In the genomic region with DNA sequence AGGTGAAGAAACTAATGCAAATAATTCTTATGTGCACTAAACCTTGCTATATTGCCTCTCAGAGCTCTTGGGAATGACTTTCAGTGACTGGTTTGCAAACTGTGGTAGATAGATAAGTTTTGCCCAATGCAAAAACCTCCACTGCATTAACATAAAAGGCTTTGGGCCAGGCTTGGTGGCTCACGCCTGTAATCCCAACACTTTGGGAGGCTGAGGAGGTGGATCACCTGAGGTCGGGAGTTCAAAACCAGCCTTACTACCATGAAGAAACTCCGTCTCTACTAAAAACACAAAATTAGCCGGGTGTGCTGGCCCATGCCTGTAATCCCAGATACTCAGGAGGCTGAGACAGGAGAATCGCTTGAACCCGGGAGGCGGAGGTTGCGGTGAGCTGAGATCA, we compare ENCODE assay signal across 8 cellular contexts. TPM values are rescaled to one million over a fixed set of nuclear protein-coding genes. Genes with fewer than 3 reads are reported as not detected.
A peak's percentile ranks its signal among the peaks of the same experiment; 100 is the strongest.
DNase-seq lines count a peak whose midpoint lies in the region; ATAC-seq, FAIRE-seq and TF ChIP-seq lines count a peak whose summit lies in the region.
"Not testable (repeated sequence)": the region's sequence is repeated elsewhere in the genome, so short reads cannot be mapped to it uniquely, and the experiment has no call there.

No MANE protein-coding gene starts in this region.

- not testable (repeated sequence) for TF ChIP-seq RAD21 in A549 (conservative IDR thresholded peaks at IDR 0.05 in 1 of 2, IDR thresholded peaks at IDR 0.05 in 1 of 2)

- POLR2A ChIA-PET in A549 (lab: Yijun Ruan, JAX), result interaction anchor here (1.0 to 4.8 kb wide), 3 partner anchors 7 to 34 kb away, joined by 4 to 30 read pairs (median 6); partner anchors contain the start of genes HSPA5 and RABEPK

- H3K27ac Mint-ChIP-seq in HFFc6, result peak overlapping the region; percentile 91
- peak overlapping the region; percentile 58 for H3K27ac Mint-ChIP-seq in activated T-cell treated with anti-CD3 and anti-CD28 coated beads, Interleukin-2, amount 50 U/mL, for 72 hours

- FAIRE-seq in A549 (lab: Jason Lieb, UNC), result not testable (repeated sequence)

- H3K36me3 ChIP-seq in RWPE2 (ENCODE audit: low read depth), result peaks cover 60% of the 10 kb centered on the region
- H3K36me3 ChIP-seq in mammary epithelial cell (ENCODE audit: insufficient read depth, low read length), result peaks cover 28% of the 10 kb centered on the region
- H3K36me3 ChIP-seq in cardiac muscle cell, result peaks cover 37% of the 10 kb centered on the region
- H3K36me3 ChIP-seq in osteoblast (ENCODE audit: insufficient read depth, low read length), result peaks cover 62% of the 10 kb centered on the region
- H3K36me3 ChIP-seq in stomach, result peaks cover 56 to 96% (median 94%) of the 10 kb centered on the region in 4 donors

- H3K27ac ChIP-seq in A549, result not testable (repeated sequence)
- peak overlapping the region; percentile 42 for H3K27ac ChIP-seq in RWPE2 (ENCODE audit: poor library complexity, severe bottlenecking)
- peak overlapping the region; percentile 11 for H3K27ac ChIP-seq in mammary epithelial cell (ENCODE audit: insufficient read depth, low read depth, low read length)
- peak overlapping the region; percentile 65 for H3K27ac ChIP-seq in cardiac muscle cell
- H3K27ac ChIP-seq in osteoblast (ENCODE audit: low read depth, low read length), result peak overlapping the region; percentile 67
- peak overlapping the region in 3 of 5 donors; percentile 6 to 43 (median 42) for H3K27ac ChIP-seq in stomach

- intact Hi-C loops in mammary epithelial cell (cut with micrococcal nuclease); stomach (cut with DNase I; ENCODE audit: low total_unique reads): not testable (repeated sequence)

- 92% methylated on average over 8 of the region's 8 CpGs for WGBS in A549 (ENCODE audit: missing lambda C conversion rate)
- WGBS in mammary epithelial cell (ENCODE audit: low coverage, missing lambda C conversion rate), result 83% methylated on average over 4 of the region's 8 CpGs
- WGBS in stomach, 5 donors, result 89 to 94% (median 93%) methylated on average over 8 of the region's 8 CpGs

- dilution Hi-C loops in mammary epithelial cell (cut with HindIII; ENCODE audit: low sequenced_read_pairs), result not testable (repeated sequence)

- H3K79me2 ChIP-seq in mammary epithelial cell (ENCODE audit: insufficient read depth, low read length) (peaks cover 44% of the 10 kb centered on the region), osteoblast (ENCODE audit: insufficient read depth, low read length) (peaks cover 38% of the 10 kb centered on the region)

- peaks cover 50% of the 10 kb centered on the region for H3K36me3 Mint-ChIP-seq in HFFc6 (ENCODE audit: low read depth)
- H3K36me3 Mint-ChIP-seq in activated T-cell treated with anti-CD3 and anti-CD28 coated beads, Interleukin-2, amount 50 U/mL, for 72 hours (ENCODE audit: insufficient read depth in 2 of 2), result peaks cover 23 to 40% of the 10 kb centered on the region in 2 donors

- not testable (repeated sequence) for H3K4me3 Mint-ChIP-seq in HFFc6; activated T-cell treated with anti-CD3 and anti-CD28 coated beads, Interleukin-2, amount 50 U/mL, for 72 hours

- H3K9me3 ChIP-seq in A549; RWPE2 (ENCODE audit: severe bottlenecking); mammary epithelial cell (replicated peaks; ENCODE audit: insufficient read depth, low read length); cardiac muscle cell (ENCODE audit: low read depth); osteoblast (ENCODE audit: low read depth, low read length); stomach: not testable (repeated sequence)

- in situ Hi-C loops in mammary epithelial cell (cut with MboI; ENCODE audit: low sequenced_read_pairs in 2 of 2), result not testable (repeated sequence)

- H3K4me1 ChIP-seq in A549 (peaks cover 48% of the 10 kb centered on the region), RWPE2 (ENCODE audit: insufficient read depth, poor library complexity, severe bottlenecking) (peaks cover 26% of the 10 kb centered on the region), mammary epithelial cell (ENCODE audit: insufficient read depth, low read length) (peaks cover 16% of the 10 kb centered on the region), cardiac muscle cell (ENCODE audit: low read depth) (peaks cover 31% of the 10 kb centered on the region), osteoblast (ENCODE audit: insufficient read depth, low read length) (peaks cover 46% of the 10 kb centered on the region), stomach (peaks cover 43 to 53% (median 47%) of the 10 kb centered on the region in 4 donors)

- H3K9ac ChIP-seq in mammary epithelial cell (ENCODE audit: insufficient read depth, low read length), result not testable (repeated sequence)

- not testable (repeated sequence) for H3K27me3 Mint-ChIP-seq in HFFc6 (ENCODE audit: insufficient read depth); activated T-cell treated with anti-CD3 and anti-CD28 coated beads, Interleukin-2, amount 50 U/mL, for 72 hours (ENCODE audit: low read depth)

- not testable (repeated sequence) for TF ChIP-seq POLR2A in A549 (IDR thresholded peaks at IDR 0.05; ENCODE audit: low read length); stomach (IDR thresholded peaks at IDR 0.05)

- CTCF ChIA-PET in A549 (lab: Yijun Ruan, JAX), result interaction anchor here (0.7 to 1.0 kb wide), 2 partner anchors 10 to 21 kb away, joined by 3 to 7 read pairs; no protein-coding TSS in a partner anchor
- CTCF ChIA-PET in mammary epithelial cell (lab: Charles Lee; ENCODE audit: low non-redundant PET), result not testable (repeated sequence)

- not testable (repeated sequence) for BruUV-seq in mammary epithelial cell (replicated peaks; lab: Mats Ljungman, UMichigan)

- TF ChIP-seq CTCF in A549 (IDR thresholded peaks at IDR 0.05); HFFc6 (IDR thresholded peaks at IDR 0.05); RWPE2 (IDR thresholded peaks at IDR 0.05; ENCODE audit: poor library complexity, severe bottlenecking); mammary epithelial cell (conservative IDR thresholded peaks at IDR 0.05 in 1 of 2, IDR thresholded peaks at IDR 0.05 in 1 of 2; ENCODE audit: extremely low read depth in 1 of 2, insufficient read depth in 1 of 2, low read depth in 1 of 2, low read length in 2 of 2); cardiac muscle cell (IDR thresholded peaks at IDR 0.05; ENCODE audit: low read depth, low read length); osteoblast (IDR thresholded peaks at IDR 0.05; ENCODE audit: extremely low read depth, low read depth, low read length); stomach (IDR thresholded peaks at IDR 0.05): not testable (repeated sequence)

- DNase-seq in A549 (ENCODE audit: low read depth in 1 of 2, low spot score in 1 of 2); HFFc6; RWPE2 (ENCODE audit: low spot score); activated T-cell treated with anti-CD3 and anti-CD28 coated beads, Interleukin-2, amount 50 U/mL, for 72 hours; mammary epithelial cell; cardiac muscle cell (ENCODE audit: low read depth in 1 of 2, low spot score in 1 of 2); osteoblast (ENCODE audit: insufficient read length, low spot score, missing footprints); stomach: not testable (repeated sequence)

- not testable (repeated sequence) for H3K9me3 Mint-ChIP-seq in HFFc6; activated T-cell treated with anti-CD3 and anti-CD28 coated beads, Interleukin-2, amount 50 U/mL, for 72 hours

- TF ChIP-seq EP300 in A549 (IDR thresholded peaks at IDR 0.05); stomach (IDR thresholded peaks at IDR 0.05): not testable (repeated sequence)

- not testable (repeated sequence) for H3K4me3 ChIP-seq in A549; RWPE2 (ENCODE audit: severe bottlenecking); mammary epithelial cell (replicated peaks in 1 of 3; ENCODE audit: insufficient read depth in 1 of 3, low read depth in 2 of 3, low read length in 3 of 3); cardiac muscle cell; osteoblast (ENCODE audit: insufficient read depth, low read length); stomach

- not testable (repeated sequence) for H3K4me2 ChIP-seq in A549; mammary epithelial cell (ENCODE audit: insufficient read depth, low read depth, low read length)
- peak overlapping the region; percentile 1 for H3K4me2 ChIP-seq in osteoblast (ENCODE audit: insufficient read depth, low read length)

- ATAC-seq in A549, result not testable (repeated sequence)
- ATAC-seq in RWPE2 (ENCODE audit: low read depth), result peak; percentile 18
- peak; percentile 4 to 14 for ATAC-seq in activated T-cell treated with anti-CD3 and anti-CD28 coated beads, Interleukin-2, amount 50 U/mL, for 72 hours (replicated peaks in 1 of 2)

- H4K20me1 ChIP-seq in mammary epithelial cell (ENCODE audit: insufficient read depth, low read length) (peaks cover 14% of the 10 kb centered on the region), osteoblast (ENCODE audit: insufficient read depth, low read length) (peaks cover 43% of the 10 kb centered on the region)

- H2AFZ ChIP-seq in mammary epithelial cell (ENCODE audit: low read depth, low read length); osteoblast (ENCODE audit: low read length): not testable (repeated sequence)

- H3K27me3 ChIP-seq in RWPE2 (ENCODE audit: insufficient read depth, poor library complexity, severe bottlenecking); mammary epithelial cell (ENCODE audit: insufficient read depth, low read length); cardiac muscle cell; osteoblast (ENCODE audit: insufficient read depth, low read length); stomach: not testable (repeated sequence)

- peaks cover 55% of the 10 kb centered on the region for H3K4me1 Mint-ChIP-seq in HFFc6 (ENCODE audit: low read depth)
- H3K4me1 Mint-ChIP-seq in activated T-cell treated with anti-CD3 and anti-CD28 coated beads, Interleukin-2, amount 50 U/mL, for 72 hours (ENCODE audit: low read depth), result peaks cover 49% of the 10 kb centered on the region

RNA-seq across cellular contexts. Expression of gene HSPA5, which starts 7.0 kb away (rescaled TPM):
- polyA plus RNA-seq in A549 (2011; rRNA removed), result 437 and 557 TPM in 2 replicates
- polyA plus RNA-seq in A549 (2012; cell fraction: cytosol; rRNA removed), result 107 and 112 TPM in 2 replicates
- 194 and 211 TPM in 2 replicates for polyA plus RNA-seq in A549 (2012; cell fraction: nucleus; rRNA removed)
- 227 to 254 TPM (median 245 TPM) in 3 replicates for polyA plus RNA-seq in A549 (2017; fragmentation: RNase III; extraction: RNeasy Plus Mini Kit Qiagen cat#74134 plus additional on column Dnase treatment)
- 218 and 240 TPM in 2 replicates for polyA minus RNA-seq in A549 (2011; rRNA and poly(A)+ RNA removed)
- 100 to 1,000 TPM; 495 to 626 (median 613) TPM for total RNA-seq in HFFc6 (2021; fragmentation: NEBNext Ultra II Directional; extraction: Animal tissue kit (Norgen Biotek cat#: 25700))
- total RNA-seq in activated T-cell treated with anti-CD3 and anti-CD28 coated beads, Interleukin-2, amount 50 U/mL, for 72 hours, result 100 to 1,000 TPM; 211 to 290 TPM
- total RNA-seq in mammary epithelial cell, result 100 to 1,000 TPM; 126 to 485 TPM
- 237 TPM for polyA plus RNA-seq in mammary epithelial cell
- polyA minus RNA-seq in mammary epithelial cell, result 229 TPM
- total RNA-seq in cardiac muscle cell, result 69.2 and 182 TPM in 2 replicates
- 285 and 882 TPM in 2 replicates for polyA plus RNA-seq in cardiac muscle cell
- total RNA-seq in osteoblast, result 101 and 121 TPM in 2 replicates
- 100 to 1,000 TPM in 3 of 5 donors, 10 to 100 TPM in 2; 40.8 to 142 (median 137) TPM for total RNA-seq in stomach
- 10 to 100 TPM; 21.5 to 99.3 (median 61.0) TPM for polyA plus RNA-seq in stomach

RNA-seq across cellular contexts. Expression of gene GAPVD1, which starts 27.5 kb away (rescaled TPM):
- polyA plus RNA-seq in A549 (2011; rRNA removed), result 23.0 and 26.1 TPM in 2 replicates
- polyA plus RNA-seq in A549 (2012; cell fraction: cytosol; rRNA removed), result 7.4 and 8.8 TPM in 2 replicates
- 9.8 and 12.5 TPM in 2 replicates for polyA plus RNA-seq in A549 (2012; cell fraction: nucleus; rRNA removed)
- 15.2 to 18.6 TPM (median 18.2 TPM) in 3 replicates for polyA plus RNA-seq in A549 (2017; fragmentation: RNase III; extraction: RNeasy Plus Mini Kit Qiagen cat#74134 plus additional on column Dnase treatment)
- polyA minus RNA-seq in A549 (2011; rRNA and poly(A)+ RNA removed), result 23.4 and 26.6 TPM in 2 replicates
- 10 to 100 TPM; 27.7 to 37.7 (median 34.5) TPM for total RNA-seq in HFFc6 (2021; fragmentation: NEBNext Ultra II Directional; extraction: Animal tissue kit (Norgen Biotek cat#: 25700))
- total RNA-seq in activated T-cell treated with anti-CD3 and anti-CD28 coated beads, Interleukin-2, amount 50 U/mL, for 72 hours, result 10 to 100 TPM; 40.0 to 51.9 TPM
- total RNA-seq in mammary epithelial cell, result 10 to 100 TPM; 58.1 to 73.7 TPM
- polyA plus RNA-seq in mammary epithelial cell, result 21.2 TPM
- 40.2 TPM for polyA minus RNA-seq in mammary epithelial cell
- 28.8 and 39.3 TPM in 2 replicates for total RNA-seq in cardiac muscle cell
- polyA plus RNA-seq in cardiac muscle cell, result 34.2 and 37.9 TPM in 2 replicates
- 74.0 and 80.3 TPM in 2 replicates for total RNA-seq in osteoblast
- 100 to 1,000 TPM in 2 of 5 donors, 10 to 100 TPM in 3; 25.1 to 140 (median 42.6) TPM for total RNA-seq in stomach
- 1 to 10 TPM; 3.9 to 5.0 (median 4.5) TPM for polyA plus RNA-seq in stomach

RNA-seq across cellular contexts. Expression of gene RABEPK, which starts 33.8 kb away (rescaled TPM):
- 50.1 and 53.5 TPM in 2 replicates for polyA plus RNA-seq in A549 (2011; rRNA removed)
- 67.9 and 68.8 TPM in 2 replicates for polyA plus RNA-seq in A549 (2012; cell fraction: cytosol; rRNA removed)
- polyA plus RNA-seq in A549 (2012; cell fraction: nucleus; rRNA removed), result 36.1 and 37.4 TPM in 2 replicates
- 41.9 to 44.9 TPM (median 43.0 TPM) in 3 replicates for polyA plus RNA-seq in A549 (2017; fragmentation: RNase III; extraction: RNeasy Plus Mini Kit Qiagen cat#74134 plus additional on column Dnase treatment)
- 25.5 and 36.4 TPM in 2 replicates for polyA minus RNA-seq in A549 (2011; rRNA and poly(A)+ RNA removed)
- 10 to 100 TPM; 29.6 to 39.2 (median 32.7) TPM for total RNA-seq in HFFc6 (2021; fragmentation: NEBNext Ultra II Directional; extraction: Animal tissue kit (Norgen Biotek cat#: 25700))
- total RNA-seq in activated T-cell treated with anti-CD3 and anti-CD28 coated beads, Interleukin-2, amount 50 U/mL, for 72 hours, result 10 to 100 TPM; 28.1 to 32.7 TPM
- 10 to 100 TPM; 21.7 to 25.8 TPM for total RNA-seq in mammary epithelial cell
- polyA plus RNA-seq in mammary epithelial cell, result 30.6 TPM
- polyA minus RNA-seq in mammary epithelial cell, result 3.8 TPM
- 8.7 and 16.1 TPM in 2 replicates for total RNA-seq in cardiac muscle cell
- 20.0 and 27.2 TPM in 2 replicates for polyA plus RNA-seq in cardiac muscle cell
- total RNA-seq in osteoblast, result 28.6 and 30.6 TPM in 2 replicates
- total RNA-seq in stomach, result 10 to 100 TPM; 11.2 to 32.6 (median 12.7) TPM
- 10 to 100 TPM; 17.4 to 18.8 (median 17.9) TPM for polyA plus RNA-seq in stomach

RNA-seq across cellular contexts. Expression of gene PPP6C, which starts 44.5 kb away (rescaled TPM):
- polyA plus RNA-seq in A549 (2011; rRNA removed) (28.9 and 36.2 TPM in 2 replicates), A549 (2017; fragmentation: RNase III; extraction: RNeasy Plus Mini Kit Qiagen cat#74134 plus additional on column Dnase treatment) (25.3 to 28.7 TPM (median 27.0 TPM) in 3 replicates), mammary epithelial cell (17.3 TPM), cardiac muscle cell (16.3 and 27.7 TPM in 2 replicates), stomach (10 to 100 TPM; 19.0 to 32.2 (median 20.9) TPM)
- polyA plus RNA-seq in A549 (2012; cell fraction: cytosol; rRNA removed), result 10.0 and 10.8 TPM in 2 replicates
- 3.6 and 6.1 TPM in 2 replicates for polyA plus RNA-seq in A549 (2012; cell fraction: nucleus; rRNA removed)
- polyA minus RNA-seq in A549 (2011; rRNA and poly(A)+ RNA removed), result 12.7 and 13.5 TPM in 2 replicates
- 10 to 100 TPM; 35.2 to 47.1 (median 40.8) TPM for total RNA-seq in HFFc6 (2021; fragmentation: NEBNext Ultra II Directional; extraction: Animal tissue kit (Norgen Biotek cat#: 25700))
- total RNA-seq in activated T-cell treated with anti-CD3 and anti-CD28 coated beads, Interleukin-2, amount 50 U/mL, for 72 hours, result 10 to 100 TPM; 38.0 to 41.4 TPM
- total RNA-seq in mammary epithelial cell (10 to 100 TPM; 30.0 to 32.5 TPM), cardiac muscle cell (16.5 TPM in 2 replicates), osteoblast (36.5 and 40.9 TPM in 2 replicates), stomach (10 to 100 TPM in 4 of 5 donors, 1 to 10 TPM in 1; 4.6 to 62.0 (median 28.8) TPM)
- polyA minus RNA-seq in mammary epithelial cell, result 25.6 TPM
